8 cellular contexts compared by ENCODE assay signal in genomic region chr18:35143615-35144596, GRCh38.
DNase-seq lines count a peak whose midpoint lies in the region; ATAC-seq and TF ChIP-seq lines count a peak whose summit lies in the region.

No MANE protein-coding gene starts in this region.

- peaks cover 5% of the 10 kb centered on the region for H3K9me3 Mint-ChIP-seq in activated T-cell treated with anti-CD3 and anti-CD28 coated beads, Interleukin-2, amount 50 U/mL, for 4 hours
- H3K9me3 Mint-ChIP-seq in activated T-cell treated with anti-CD3 and anti-CD28 coated beads, Interleukin-2, amount 50 U/mL, for 24 hours: peaks cover 7% of the 10 kb centered on the region
- peaks cover 0 to 5% of the 10 kb centered on the region in 2 donors for H3K9me3 Mint-ChIP-seq in activated T-cell treated with anti-CD3 and anti-CD28 coated beads, Interleukin-2, amount 50 U/mL, for 72 hours
- H3K9me3 Mint-ChIP-seq in osteocyte (ENCODE audit: unreplicated experiment): peaks cover 12% of the 10 kb centered on the region

- no peak overlapping the region for H3K27ac ChIP-seq in foreskin keratinocyte

- H3K27me3 Mint-ChIP-seq in activated T-cell treated with anti-CD3 and anti-CD28 coated beads, Interleukin-2, amount 50 U/mL, for 4 hours (ENCODE audit: low read depth): no peaks in the 10 kb centered on the region
- no peaks in the 10 kb centered on the region for H3K27me3 Mint-ChIP-seq in activated T-cell treated with anti-CD3 and anti-CD28 coated beads, Interleukin-2, amount 50 U/mL, for 24 hours
- H3K27me3 Mint-ChIP-seq in activated T-cell treated with anti-CD3 and anti-CD28 coated beads, Interleukin-2, amount 50 U/mL, for 72 hours (ENCODE audit: low read depth): no peaks in the 10 kb centered on the region
- no peaks in the 10 kb centered on the region for H3K27me3 Mint-ChIP-seq in osteocyte (ENCODE audit: unreplicated experiment)

- H3K36me3 Mint-ChIP-seq in activated T-cell treated with anti-CD3 and anti-CD28 coated beads, Interleukin-2, amount 50 U/mL, for 4 hours (ENCODE audit: insufficient read depth): peaks cover 33% of the 10 kb centered on the region
- H3K36me3 Mint-ChIP-seq in activated T-cell treated with anti-CD3 and anti-CD28 coated beads, Interleukin-2, amount 50 U/mL, for 24 hours (ENCODE audit: low read depth): peaks cover 56% of the 10 kb centered on the region
- H3K36me3 Mint-ChIP-seq in activated T-cell treated with anti-CD3 and anti-CD28 coated beads, Interleukin-2, amount 50 U/mL, for 72 hours (ENCODE audit: insufficient read depth in 2 of 2): peaks cover 3 to 7% of the 10 kb centered on the region in 2 donors
- H3K36me3 Mint-ChIP-seq in osteocyte (ENCODE audit: unreplicated experiment): peaks cover 29% of the 10 kb centered on the region

- peak; percentile 30 to 58 for ATAC-seq in activated T-cell treated with anti-CD3 and anti-CD28 coated beads, Interleukin-2, amount 50 U/mL, for 4 hours
- ATAC-seq in HG03280 (IDR thresholded peaks at IDR 0.05; ENCODE audit: unreplicated experiment) (peak; percentile 68), foreskin keratinocyte (peak; percentile 88), GM21360 (IDR thresholded peaks at IDR 0.05; ENCODE audit: unreplicated experiment) (no peak)
- ATAC-seq in activated T-cell treated with anti-CD3 and anti-CD28 coated beads, Interleukin-2, amount 50 U/mL, for 72 hours (replicated peaks in 1 of 2): peak; percentile 47 to 55

- no peak for DNase-seq in activated T-cell treated with anti-CD3 and anti-CD28 coated beads, Interleukin-2, amount 50 U/mL, for 4 hours
- no peak for DNase-seq in activated T-cell treated with anti-CD3 and anti-CD28 coated beads, Interleukin-2, amount 50 U/mL, for 24 hours
- DNase-seq in NCI-H510A (lab: John Stamatoyannopoulos, UW): peak; percentile 95
- DNase-seq in activated T-cell treated with anti-CD3 and anti-CD28 coated beads, Interleukin-2, amount 50 U/mL, for 72 hours: peak; percentile 31 to 35
- peak; percentile 5 to 45 for DNase-seq in foreskin keratinocyte
- no peak for DNase-seq in osteocyte (ENCODE audit: extremely low spot score, unreplicated experiment)

- peak; percentile 77 for TF ChIP-seq CTCF in foreskin keratinocyte (conservative IDR thresholded peaks at IDR 0.05)
- TF ChIP-seq CTCF in osteocyte (IDR thresholded peaks at IDR 0.05): peak; percentile 90

- no peaks in the 10 kb centered on the region for H3K4me1 ChIP-seq in foreskin keratinocyte

- no peak overlapping the region for H3K27ac Mint-ChIP-seq in activated T-cell treated with anti-CD3 and anti-CD28 coated beads, Interleukin-2, amount 50 U/mL, for 24 hours
- H3K27ac Mint-ChIP-seq in activated T-cell treated with anti-CD3 and anti-CD28 coated beads, Interleukin-2, amount 50 U/mL, for 72 hours: no peak overlapping the region
- no peak overlapping the region for H3K27ac Mint-ChIP-seq in osteocyte (ENCODE audit: unreplicated experiment)

- no peaks in the 10 kb centered on the region for H3K27me3 ChIP-seq in foreskin keratinocyte

- peaks cover 3% of the 10 kb centered on the region for H3K4me1 Mint-ChIP-seq in activated T-cell treated with anti-CD3 and anti-CD28 coated beads, Interleukin-2, amount 50 U/mL, for 4 hours (ENCODE audit: low read depth)
- H3K4me1 Mint-ChIP-seq in activated T-cell treated with anti-CD3 and anti-CD28 coated beads, Interleukin-2, amount 50 U/mL, for 24 hours (ENCODE audit: low read depth): peaks cover 10% of the 10 kb centered on the region
- peaks cover 13% of the 10 kb centered on the region for H3K4me1 Mint-ChIP-seq in activated T-cell treated with anti-CD3 and anti-CD28 coated beads, Interleukin-2, amount 50 U/mL, for 72 hours (ENCODE audit: low read depth)
- H3K4me1 Mint-ChIP-seq in osteocyte (ENCODE audit: unreplicated experiment): no peaks in the 10 kb centered on the region

- no peak overlapping the region for H3K4me3 Mint-ChIP-seq in activated T-cell treated with anti-CD3 and anti-CD28 coated beads, Interleukin-2, amount 50 U/mL, for 4 hours
- H3K4me3 Mint-ChIP-seq in activated T-cell treated with anti-CD3 and anti-CD28 coated beads, Interleukin-2, amount 50 U/mL, for 24 hours: no peak overlapping the region
- no peak overlapping the region for H3K4me3 Mint-ChIP-seq in activated T-cell treated with anti-CD3 and anti-CD28 coated beads, Interleukin-2, amount 50 U/mL, for 72 hours
- H3K4me3 Mint-ChIP-seq in osteocyte (ENCODE audit: unreplicated experiment): no peak overlapping the region

Comparison
In these comparisons a context has a peak if more than half of its experiments do, and no peak if none do; other contexts are left out.
1. DNase-seq: peak in NCI-H510A (single experiment), activated T-cell treated with anti-CD3 and anti-CD28 coated beads, Interleukin-2, amount 50 U/mL, for 72 hours (2 of 2) and foreskin keratinocyte (2 of 2); none in activated T-cell treated with anti-CD3 and anti-CD28 coated beads, Interleukin-2, amount 50 U/mL, for 4 hours (single experiment), activated T-cell treated with anti-CD3 and anti-CD28 coated beads, Interleukin-2, amount 50 U/mL, for 24 hours (single experiment) and osteocyte (single experiment).